8 cellular contexts compared by ENCODE assay signal in genomic region chr5:140344683-140345423, GRCh38. TPM values are rescaled to one million over a fixed set of nuclear protein-coding genes. Genes with fewer than 3 reads are reported as not detected.
A peak's percentile ranks its signal among the peaks of the same experiment; 100 is the strongest.
DNase-seq lines count a peak whose midpoint lies in the region; ATAC-seq and TF ChIP-seq lines count a peak whose summit lies in the region.

No MANE protein-coding gene starts in this region.

- H3K79me2 ChIP-seq in GM23338 (replicated peaks; ENCODE audit: insufficient read depth) = no peaks in the 10 kb centered on the region

- WGBS in esophagus, 2 donors = 43 to 47% methylated on average over 4 of the region's 4 CpGs
- 44 to 50% (median 47%) methylated on average over 4 of the region's 4 CpGs for WGBS in psoas muscle, 3 donors

- TF ChIP-seq CTCF in GM23338 (conservative IDR thresholded peaks at IDR 0.05; ENCODE audit: low read depth in 2 of 2) (no peak), psoas muscle (IDR thresholded peaks at IDR 0.05) (no peak)

- H3K36me3 ChIP-seq in GM23338 (ENCODE audit: insufficient read depth) (no peaks in the 10 kb centered on the region), esophagus (ENCODE audit: control insufficient read depth in 2 of 2, insufficient read depth in 2 of 2, low read length in 1 of 2) (peaks cover 0 to 17% of the 10 kb centered on the region in 2 donors), psoas muscle (ENCODE audit: insufficient read depth in 1 of 2, low read depth in 1 of 2) (peaks cover 0 to 16% of the 10 kb centered on the region in 2 donors)

- peaks cover 7% of the 10 kb centered on the region; the same call in 1 of the 2 replicates for H3F3A ChIP-seq in GM23338 (replicated peaks; ENCODE audit: low read depth)

- H3K4me3 ChIP-seq in GM23338 (peak overlapping the region; percentile 76), esophagus (ENCODE audit: low read depth in 1 of 2, low read length in 2 of 2) (peak overlapping the region; percentile 57 to 76), psoas muscle (peak overlapping the region; percentile 73)

- H3K9me3 ChIP-seq in esophagus (ENCODE audit: control insufficient read depth in 2 of 2, insufficient read depth in 1 of 2, low read depth in 1 of 2, low read length in 1 of 2) (no peaks in the 10 kb centered on the region), psoas muscle (no peaks in the 10 kb centered on the region)

- H3K27ac Mint-ChIP-seq in GM23338 = no peak overlapping the region
- peak overlapping the region; percentile 96 for H3K27ac Mint-ChIP-seq in T-helper 1 cell treated with Interleukin-12 subunit alpha and Interleukin-12 subunit beta and Interleukin-4 antibody, amounts not matched to agents 30 μg/mL and 1 μg/mL, for 36 hours

- H3K27me3 ChIP-seq in GM23338 (ENCODE audit: insufficient read depth) (peaks cover 15% of the 10 kb centered on the region), esophagus (ENCODE audit: control insufficient read depth in 1 of 2, insufficient read depth in 2 of 2, low read length in 2 of 2) (no peaks in the 10 kb centered on the region), psoas muscle (ENCODE audit: insufficient read depth in 3 of 3, low read length in 2 of 3) (no peaks in the 10 kb centered on the region)

- H3K9me2 ChIP-seq in GM23338 (ENCODE audit: insufficient read depth) = no peaks in the 10 kb centered on the region

- DNase-seq in GM23338 (ENCODE audit: low spot score) (peak; percentile 65), psoas muscle (peak; percentile 46 to 76), NCI-H2081 (lab: John Stamatoyannopoulos, UW) (no peak)

- H3K4me2 ChIP-seq in GM23338 = peak overlapping the region; percentile 97

- no peaks in the 10 kb centered on the region; the same call in 1 of the 2 replicates for H4K20me1 ChIP-seq in GM23338 (replicated peaks; ENCODE audit: insufficient read depth)

- H3K27ac ChIP-seq in GM23338 (ENCODE audit: low read depth) = no peak overlapping the region
- peak overlapping the region in 1 of 2 donors; percentile 59 for H3K27ac ChIP-seq in esophagus (ENCODE audit: low read depth in 2 of 2, low read length in 1 of 2)
- peak overlapping the region; percentile 94 for H3K27ac ChIP-seq in psoas muscle

- peaks cover 14% of the 10 kb centered on the region for H3K27me3 Mint-ChIP-seq in GM23338 (ENCODE audit: insufficient read depth, low read depth, poor library complexity)
- H3K27me3 Mint-ChIP-seq in T-helper 1 cell treated with Interleukin-12 subunit alpha and Interleukin-12 subunit beta and Interleukin-4 antibody, amounts not matched to agents 30 μg/mL and 1 μg/mL, for 36 hours (ENCODE audit: low read depth) = no peaks in the 10 kb centered on the region

- peak overlapping the region; percentile 69 for H3K4me3 Mint-ChIP-seq in GM23338
- peak overlapping the region; percentile 96 for H3K4me3 Mint-ChIP-seq in T-helper 1 cell treated with Interleukin-12 subunit alpha and Interleukin-12 subunit beta and Interleukin-4 antibody, amounts not matched to agents 30 μg/mL and 1 μg/mL, for 36 hours

- peaks cover 3% of the 10 kb centered on the region; the same call in 1 of the 3 replicates for H3K36me3 Mint-ChIP-seq in GM23338 (ENCODE audit: low read depth)
- peaks cover 27% of the 10 kb centered on the region for H3K36me3 Mint-ChIP-seq in T-helper 1 cell treated with Interleukin-12 subunit alpha and Interleukin-12 subunit beta and Interleukin-4 antibody, amounts not matched to agents 30 μg/mL and 1 μg/mL, for 36 hours (ENCODE audit: low read depth)

- ATAC-seq in GM23338 = peak; percentile 18
- peak; percentile 41 to 59 (median 56) for ATAC-seq in psoas muscle
- ATAC-seq in HG03457 (IDR thresholded peaks at IDR 0.05; ENCODE audit: unreplicated experiment) = no peak
- no peak for ATAC-seq in GM18520 (IDR thresholded peaks at IDR 0.05; ENCODE audit: unreplicated experiment)
- no peak for ATAC-seq in HG03095 (IDR thresholded peaks at IDR 0.05; ENCODE audit: unreplicated experiment)

- intact Hi-C loops in psoas muscle (cut with DNase I) = loop anchor here (5.0 kb wide), 3 partner anchors 103 to 173 kb away; partner anchors contain the start of gene CYSTM1 (in 1 of the 2)

- peaks cover 20% of the 10 kb centered on the region for H3K4me1 Mint-ChIP-seq in GM23338
- peaks cover 57% of the 10 kb centered on the region for H3K4me1 Mint-ChIP-seq in T-helper 1 cell treated with Interleukin-12 subunit alpha and Interleukin-12 subunit beta and Interleukin-4 antibody, amounts not matched to agents 30 μg/mL and 1 μg/mL, for 36 hours (ENCODE audit: low read depth)

- peaks cover 14% of the 10 kb centered on the region for H3K4me1 ChIP-seq in GM23338 (ENCODE audit: insufficient read depth)
- H3K4me1 ChIP-seq in esophagus (ENCODE audit: control insufficient read depth in 2 of 2, insufficient read depth in 2 of 2, low read length in 1 of 2) = peaks cover 3 to 21% of the 10 kb centered on the region in 2 donors
- H3K4me1 ChIP-seq in psoas muscle = peaks cover 82% of the 10 kb centered on the region

- H2AFZ ChIP-seq in GM23338 = no peak overlapping the region

- no peaks in the 10 kb centered on the region for H3K9me3 Mint-ChIP-seq in GM23338
- no peaks in the 10 kb centered on the region for H3K9me3 Mint-ChIP-seq in T-helper 1 cell treated with Interleukin-12 subunit alpha and Interleukin-12 subunit beta and Interleukin-4 antibody, amounts not matched to agents 30 μg/mL and 1 μg/mL, for 36 hours

TF ChIP-seq in GM23338, 12 proteins besides CTCF, POLR2A, EP300 and RAD21 (continues in another document):
- TF ChIP-seq JUNB (IDR thresholded peaks at IDR 0.05; ENCODE audit: unreplicated experiment) (no peak), ZNF331 (CRISPR knock-in tag; IDR thresholded peaks at IDR 0.05; ENCODE audit: low read depth) (no peak)

RNA-seq across cellular contexts. Expression of gene HBEGF, which starts 1.6 kb away (rescaled TPM):
- 2.0 and 2.9 TPM in 2 replicates for total RNA-seq in GM23338 (2014; rRNA removed; shearing (Covaris generic))
- polyA plus RNA-seq in GM23338 (2016; fragmentation: Nextera tagmentation; extraction: Ambion mirVana) = 2.2 and 2.3 TPM in 2 replicates
- polyA plus RNA-seq in esophagus = 10 to 100 TPM in 1 of 2 donors, 1 to 10 TPM in 1; 9.3 to 23.5 TPM
- 10 to 100 TPM; 28.9 to 36.7 (median 34.2) TPM for total RNA-seq in psoas muscle
- polyA plus RNA-seq in psoas muscle = 10 to 100 TPM; 14.5 to 60.8 (median 27.6) TPM

RNA-seq across cellular contexts. Expression of gene SLC4A9, which starts 15.1 kb away (rescaled TPM):
- 0.08 TPM in 1 of 2 replicates, not detected in the other for total RNA-seq in GM23338 (2014; rRNA removed; shearing (Covaris generic))
- polyA plus RNA-seq in GM23338 (2016; fragmentation: Nextera tagmentation; extraction: Ambion mirVana) (0.08 TPM in 1 of 2 replicates, not detected in the other), esophagus (under 1 TPM; 0.14 to 0.20 TPM), psoas muscle (under 1 TPM in 1 of 3 donors, not detected in 2; 0.09 TPM)
- not detected for total RNA-seq in psoas muscle

RNA-seq across cellular contexts. Expression of gene PFDN1, which starts 42.0 kb away (rescaled TPM):
- 85.4 and 119 TPM in 2 replicates for total RNA-seq in GM23338 (2014; rRNA removed; shearing (Covaris generic))
- polyA plus RNA-seq in GM23338 (2016; fragmentation: Nextera tagmentation; extraction: Ambion mirVana) (256 and 279 TPM in 2 replicates), esophagus (10 to 100 TPM; 65.4 to 67.6 TPM), psoas muscle (100 to 1,000 TPM in 1 of 3 donors, 10 to 100 TPM in 2; 84.2 to 115 (median 90.6) TPM)
- 10 to 100 TPM; 35.9 to 55.0 (median 42.3) TPM for total RNA-seq in psoas muscle

RNA-seq across cellular contexts. Expression of gene ANKHD1, which starts 56.8 kb away (rescaled TPM):
- 119 and 123 TPM in 2 replicates for total RNA-seq in GM23338 (2014; rRNA removed; shearing (Covaris generic))
- 58.6 and 73.0 TPM in 2 replicates for polyA plus RNA-seq in GM23338 (2016; fragmentation: Nextera tagmentation; extraction: Ambion mirVana)
- polyA plus RNA-seq in esophagus = 10 to 100 TPM; 37.7 to 43.2 TPM
- total RNA-seq in psoas muscle = 10 to 100 TPM; 50.7 to 86.1 (median 72.0) TPM
- 10 to 100 TPM; 31.2 to 57.1 (median 37.3) TPM for polyA plus RNA-seq in psoas muscle

Comparison
In these comparisons a context has a peak if more than half of its experiments do, and no peak if none do; other contexts are left out.
1. ATAC-seq: peak in GM23338 (single experiment) and psoas muscle (4 of 4); none in HG03457 (single experiment), GM18520 (single experiment) and HG03095 (single experiment).
2. DNase-seq: peak in GM23338 (single experiment) and psoas muscle (2 of 2); none in NCI-H2081 (0 of 2).
3. Peak in every context shown above with its lines, with median percentiles within 50 percentile points of each other: H3K4me3 ChIP-seq.